Comparison of ENCODE assay signal across 2 cellular contexts in the genomic region with DNA sequence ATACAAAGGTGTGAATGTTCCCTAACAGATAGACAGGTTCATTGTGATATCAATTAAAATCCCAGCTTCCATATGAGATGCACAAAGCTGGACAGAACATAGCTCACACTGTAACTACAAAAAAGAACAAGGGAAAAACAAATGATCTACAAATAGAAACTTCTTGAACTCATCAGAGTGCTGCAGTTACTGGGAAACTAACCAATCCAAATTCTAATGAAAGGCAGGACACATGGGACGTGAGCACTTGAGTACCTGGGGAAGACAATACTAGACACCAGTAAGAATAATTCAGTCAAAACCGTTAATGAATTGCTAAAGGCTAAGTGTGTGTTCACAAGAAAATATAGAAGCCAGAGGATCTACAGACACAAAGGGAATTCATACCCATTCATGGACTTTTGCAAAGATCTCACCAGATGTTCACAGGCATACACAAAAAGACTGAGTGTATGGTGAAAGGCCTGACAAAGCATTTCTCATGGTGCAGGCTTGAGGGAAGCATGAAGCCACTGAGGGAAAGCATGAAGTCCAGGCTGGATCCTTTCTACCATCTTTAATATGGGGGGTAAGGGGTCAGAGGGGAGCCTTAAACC.
TF ChIP-seq lines count a peak whose summit lies in the region.

No MANE protein-coding gene starts in this region.

TF ChIP-seq in GM23338, 12 proteins besides CTCF, POLR2A, EP300 and RAD21 (continued from another document):
- TF ChIP-seq, protein P1, sequence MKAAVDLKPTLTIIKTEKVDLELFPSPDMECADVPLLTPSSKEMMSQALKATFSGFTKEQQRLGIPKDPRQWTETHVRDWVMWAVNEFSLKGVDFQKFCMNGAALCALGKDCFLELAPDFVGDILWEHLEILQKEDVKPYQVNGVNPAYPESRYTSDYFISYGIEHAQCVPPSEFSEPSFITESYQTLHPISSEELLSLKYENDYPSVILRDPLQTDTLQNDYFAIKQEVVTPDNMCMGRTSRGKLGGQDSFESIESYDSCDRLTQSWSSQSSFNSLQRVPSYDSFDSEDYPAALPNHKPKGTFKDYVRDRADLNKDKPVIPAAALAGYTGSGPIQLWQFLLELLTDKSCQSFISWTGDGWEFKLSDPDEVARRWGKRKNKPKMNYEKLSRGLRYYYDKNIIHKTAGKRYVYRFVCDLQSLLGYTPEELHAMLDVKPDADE (IDR thresholded peaks at IDR 0.05): no peak
- TF ChIP-seq NANOG (IDR thresholded peaks at IDR 0.05; ENCODE audit: borderline replicate concordance) (no peak), ZNF331 (CRISPR knock-in tag; IDR thresholded peaks at IDR 0.05; ENCODE audit: low read depth) (no peak), CREB1 (CRISPR knock-in tag; IDR thresholded peaks at IDR 0.05; ENCODE audit: low read depth) (no peak), EZH2 (IDR thresholded peaks at IDR 0.05; ENCODE audit: low read depth, unreplicated experiment) (no peak), REST (IDR thresholded peaks at IDR 0.05; ENCODE audit: unreplicated experiment) (no peak), ZNF462 (CRISPR knock-in tag; IDR thresholded peaks at IDR 0.05) (no peak), STAT1 (IDR thresholded peaks at IDR 0.05; ENCODE audit: unreplicated experiment) (no peak)

TF ChIP-seq in HEK293T, 16 proteins besides CTCF, POLR2A, EP300 and RAD21 (continued from another document):
- TF ChIP-seq ZNF384 (IDR thresholded peaks at IDR 0.05) (no peak), FOXM1 (IDR thresholded peaks at IDR 0.05; ENCODE audit: borderline replicate concordance) (no peak), TARDBP (IDR thresholded peaks at IDR 0.05) (no peak)
TF ChIP-seq in HEK293T: peak in this region for 0.
